In genomic region chr1:30186586-30186985, GRCh38 we compare ENCODE assay signal across 7 cellular contexts.
"Had no signal": no experiment of that assay in that cellular context is flagged by ENCODE, and none has a peak within 500 bp of the region (broad histone marks: within the 10 kb centered on the region; RNA-seq: fewer than 3 reads in every experiment).

No MANE protein-coding gene starts in this region.

- H3K9ac ChIP-seq: GM23248 had no signal

- ATAC-seq: HCT116, K562 had no signal

- H3K36me3 ChIP-seq: HAP-1 had no signal

- H3K9me3 ChIP-seq: HAP-1 had no signal

- H3K4me1 ChIP-seq: HAP-1 had no signal

- DNase-seq: GM23248, GOT3, H7, IMR-90 had no signal

- H3K27ac ChIP-seq: GM23248 had no signal

- H3K4me3 ChIP-seq: GM23248, HAP-1, K562 had no signal
